1 cellular context compared by ENCODE assay signal in genomic region chr15:75678324-75678690, GRCh38. TPM values are rescaled to one million over a fixed set of nuclear protein-coding genes. Genes with fewer than 3 reads are reported as not detected.
"Had no signal": no experiment of that assay in that cellular context is flagged by ENCODE, and none has a peak within 500 bp of the region (broad histone marks: within the 10 kb centered on the region; RNA-seq: fewer than 3 reads in every experiment).

No MANE protein-coding gene starts in this region.

RNA-seq across cellular contexts. Expression of gene CSPG4, which starts 34.3 kb away (rescaled TPM):
- total RNA-seq: endothelial cell of umbilical vein had no signal
- polyA plus RNA-seq: endothelial cell of umbilical vein had no signal
